In genomic region chr14:105015242-105015641, GRCh38 we compare ENCODE assay signal across 11 cellular contexts. TPM values are rescaled to one million over a fixed set of nuclear protein-coding genes. Genes with fewer than 3 reads are reported as not detected.
A peak's percentile ranks its signal among the peaks of the same experiment; 100 is the strongest.
DNase-seq lines count a peak whose midpoint lies in the region; ATAC-seq and TF ChIP-seq lines count a peak whose summit lies in the region.
"Had no signal": no experiment of that assay in that cellular context is flagged by ENCODE, and none has a peak within 500 bp of the region (broad histone marks: within the 10 kb centered on the region; RNA-seq: fewer than 3 reads in every experiment).

No MANE protein-coding gene starts in this region.

- peak overlapping the region; percentile 30 to 85 (median 69) for H3K27ac Mint-ChIP-seq in brain
- H3K27ac Mint-ChIP-seq in nephron: peak overlapping the region in 2 of 3 experiments; percentile 60 to 68

- H3K36me3 Mint-ChIP-seq in brain (peaks cover 14% of the 10 kb centered on the region), nephron (ENCODE audit: low read depth) (no peaks in the 10 kb centered on the region)

- no peaks in the 10 kb centered on the region for H3K27me3 ChIP-seq in GM06990 (replicated peaks; ENCODE audit: control insufficient read depth, insufficient read depth, low read length)
- peaks cover 3% of the 10 kb centered on the region for H3K27me3 ChIP-seq in Loucy (ENCODE audit: insufficient read depth, low read length, poor library complexity, severe bottlenecking)

- peaks cover 51% of the 10 kb centered on the region for H3K4me1 ChIP-seq in Loucy (ENCODE audit: insufficient read depth, low read length, poor library complexity, severe bottlenecking)

- H3K27me3 Mint-ChIP-seq in brain (no peaks in the 10 kb centered on the region), nephron (ENCODE audit: low read depth) (no peaks in the 10 kb centered on the region)

- H2AFZ ChIP-seq in Loucy (ENCODE audit: low read length): no peak overlapping the region

- H3K4me3 ChIP-seq in GM06990 (replicated peaks; ENCODE audit: low read depth, low read length) (peak overlapping the region; percentile 23), Loucy (ENCODE audit: low read length, poor library complexity, severe bottlenecking) (peak overlapping the region; percentile 100)

- no peaks in the 10 kb centered on the region for H3K9me2 ChIP-seq in Loucy (replicated peaks; ENCODE audit: low read depth, low read length)

- H3K79me2 ChIP-seq in Loucy (ENCODE audit: insufficient read depth, low read length): peaks cover 100% of the 10 kb centered on the region

- H3K9me3 Mint-ChIP-seq in brain (no peaks in the 10 kb centered on the region), nephron (no peaks in the 10 kb centered on the region)

- H3K4me3 Mint-ChIP-seq in brain (peak overlapping the region; percentile 1 to 64 (median 3)), nephron (peak overlapping the region in 2 of 3 experiments; percentile 56 to 57)

- no peaks in the 10 kb centered on the region for H3K9me3 ChIP-seq in Loucy (ENCODE audit: insufficient read depth, low read depth, low read length)

- peak overlapping the region; percentile 100 for H3K9ac ChIP-seq in Loucy (ENCODE audit: low read depth, low read length, poor library complexity, severe bottlenecking)

- H3K4me1 Mint-ChIP-seq in brain: peaks cover 85% of the 10 kb centered on the region
- peaks cover 74% of the 10 kb centered on the region for H3K4me1 Mint-ChIP-seq in nephron

- H3K4me2 ChIP-seq in Loucy (ENCODE audit: low read depth, low read length, poor library complexity, severe bottlenecking): peak overlapping the region; percentile 92

- peaks cover 96% of the 10 kb centered on the region for H4K20me1 ChIP-seq in Loucy (ENCODE audit: insufficient read depth, low read length, poor library complexity, severe bottlenecking)

- H3F3A ChIP-seq in Loucy (ENCODE audit: low read depth): no peaks in the 10 kb centered on the region

- no peak for DNase-seq in GM06990 (ENCODE audit: extremely low read depth, insufficient read length)
- DNase-seq in SW 1271 (lab: John Stamatoyannopoulos, UW): no peak
- DNase-seq in activated CD4-positive, alpha-beta T cell treated with anti-CD3 and anti-CD28 coated beads, Interleukin-2, amount 50 U/mL, for 48 hours: no peak
- DNase-seq: DMS79; NCI-H1105 treated with DMSO at 0.1 percent for 48 hours; nucleus accumbens; stimulated activated CD4-positive, alpha-beta T cell treated with anti-CD3 and anti-CD28 coated beads, Interleukin-1b, Interleukin-23, amount 100 ng/mL, for 48 hours had no signal

- ATAC-seq in HG03159 (IDR thresholded peaks at IDR 0.05; ENCODE audit: unreplicated experiment): no peak

- TF ChIP-seq CTCF in GM06990 (IDR thresholded peaks at IDR 0.05; ENCODE audit: insufficient read depth, low read length, poor library complexity, severe bottlenecking) (no peak), Loucy (conservative IDR thresholded peaks at IDR 0.05; ENCODE audit: low read length) (no peak), brain (conservative IDR thresholded peaks at IDR 0.05) (no peak), nephron (IDR thresholded peaks at IDR 0.05; ENCODE audit: unreplicated experiment in 3 of 3) (no peak)

- H3K36me3 ChIP-seq in GM06990 (ENCODE audit: control insufficient read depth, insufficient read depth, low read length) (peaks cover 14% of the 10 kb centered on the region), Loucy (ENCODE audit: insufficient read depth, low read length) (peaks cover 29% of the 10 kb centered on the region)

RNA-seq across cellular contexts. Expression of gene CDCA4, which starts 5.6 kb away (rescaled TPM):
- polyA plus RNA-seq in brain (ENCODE audit: insufficient read depth, low read depth, low replicate concordance): 35.8 TPM

RNA-seq across cellular contexts. Expression of gene CLBA1, which starts 29.7 kb away (rescaled TPM):
- polyA plus RNA-seq in brain (ENCODE audit: insufficient read depth, low read depth, low replicate concordance): 15.8 TPM

RNA-seq across cellular contexts. Expression of gene AHNAK2, which starts 37.1 kb away (rescaled TPM):
- 6.6 TPM for polyA plus RNA-seq in brain (ENCODE audit: insufficient read depth, low read depth, low replicate concordance)

RNA-seq across cellular contexts. Expression of gene GPR132, which starts 50.0 kb away (rescaled TPM):
- 0.14 TPM for polyA plus RNA-seq in brain (ENCODE audit: insufficient read depth, low read depth, low replicate concordance)
